In the genomic region with DNA sequence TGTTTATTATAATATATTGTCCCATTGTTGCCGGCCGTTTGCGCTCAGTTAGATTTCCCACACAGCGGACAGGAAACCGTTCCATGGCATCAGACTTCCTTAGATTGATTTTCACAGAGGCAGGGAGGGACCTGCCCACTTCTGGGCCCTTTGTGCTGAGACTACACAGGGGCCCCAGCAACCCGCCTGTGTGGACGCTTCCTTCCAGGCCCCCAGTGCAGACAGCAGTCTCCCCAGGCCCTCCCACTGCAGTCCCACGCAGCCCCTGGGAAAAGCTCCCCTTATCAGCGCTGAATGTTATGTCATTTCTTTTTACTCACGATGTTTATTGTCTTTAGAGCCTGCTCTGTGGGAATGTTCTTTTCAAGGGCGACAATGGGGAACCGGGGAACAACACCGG, we compare ENCODE assay signal across 12 cellular contexts.
A peak's percentile ranks its signal among the peaks of the same experiment; 100 is the strongest.
DNase-seq lines count a peak whose midpoint lies in the region; ATAC-seq and TF ChIP-seq lines count a peak whose summit lies in the region.
"Had no signal": no experiment of that assay in that cellular context is flagged by ENCODE, and none has a peak within 500 bp of the region (broad histone marks: within the 10 kb centered on the region; RNA-seq: fewer than 3 reads in every experiment).

No MANE protein-coding gene starts in this region.

- peaks cover 21% of the 10 kb centered on the region for H3K4me1 Mint-ChIP-seq in progenitor cell of endocrine pancreas (ENCODE audit: low read depth)
- peaks cover 4 to 16% (median 11%) of the 10 kb centered on the region in 4 donors for H3K4me1 Mint-ChIP-seq in naive thymus-derived CD8-positive, alpha-beta T cell

- H3K27me3 Mint-ChIP-seq in progenitor cell of endocrine pancreas, result no peaks in the 10 kb centered on the region
- H3K27me3 Mint-ChIP-seq in naive thymus-derived CD8-positive, alpha-beta T cell, result peaks cover 10 to 58% (median 31%) of the 10 kb centered on the region in 5 donors

- in situ Hi-C loops in brain microvascular endothelial cell (cut with HindIII; ENCODE audit: low pct_ligation_motif_present, low sequenced_read_pairs), result no loop called here

- DNase-seq in Daoy (ENCODE audit: low read depth), result peak; percentile 53
- DNase-seq in brain microvascular endothelial cell, result peak; percentile 89
- DNase-seq in hepatocyte (ENCODE audit: low spot score), result peak; percentile 9
- no peak for DNase-seq in progenitor cell of endocrine pancreas (ENCODE audit: low spot score, unreplicated experiment)
- DNase-seq in naive thymus-derived CD8-positive, alpha-beta T cell, result no peak
- no peak for DNase-seq in SK-N-DZ (ENCODE audit: low spot score)
- no peak for DNase-seq in NCI-H187 (lab: John Stamatoyannopoulos, UW)
- no peak for DNase-seq in activated CD8-positive, alpha-beta memory T cell treated with anti-CD3 and anti-CD28 coated beads, Interleukin-2, amount 50 U/mL, for 4 hours
- DNase-seq: AML-193, HCEC 1CT, NCI-H1048 had no signal

- WGBS in hepatocyte (ENCODE audit: low lambda C conversion rate, missing lambda C conversion rate), result 44% methylated on average over 13 of the region's 13 CpGs

- H3K9me2 ChIP-seq in hepatocyte (replicated peaks; ENCODE audit: insufficient read depth), result no peaks in the 10 kb centered on the region

- no peak overlapping the region for H2AFZ ChIP-seq in hepatocyte

- H3K27me3 ChIP-seq in brain microvascular endothelial cell (replicated peaks) (no peaks in the 10 kb centered on the region), hepatocyte (no peaks in the 10 kb centered on the region)

- H3K4me1 ChIP-seq in hepatocyte (ENCODE audit: insufficient read depth), result peaks cover 11% of the 10 kb centered on the region

- peak overlapping the region; percentile 85 for H3K27ac Mint-ChIP-seq in progenitor cell of endocrine pancreas
- H3K27ac Mint-ChIP-seq in naive thymus-derived CD8-positive, alpha-beta T cell, result no peak overlapping the region
- H3K27ac Mint-ChIP-seq: T-helper 1 cell treated with Interleukin-12 subunit alpha and Interleukin-12 subunit beta and Interleukin-4 antibody, amounts not matched to agents 30 μg/mL and 1 μg/mL, for 36 hours had no signal

- TF ChIP-seq CTCF in brain microvascular endothelial cell (IDR thresholded peaks at IDR 0.05; ENCODE audit: low read depth, low read length, missing control alignments) (no peak), hepatocyte (IDR thresholded peaks at IDR 0.05; ENCODE audit: poor library complexity) (no peak), progenitor cell of endocrine pancreas (IDR thresholded peaks at IDR 0.05; ENCODE audit: unreplicated experiment) (no peak)

- H3K4me3 ChIP-seq in brain microvascular endothelial cell (ENCODE audit: low read depth, low read length), result peak overlapping the region; percentile 37
- no peak overlapping the region for H3K4me3 ChIP-seq in hepatocyte

- H3K9me3 ChIP-seq in hepatocyte (ENCODE audit: low read depth), result no peaks in the 10 kb centered on the region

- H3K9me3 Mint-ChIP-seq in progenitor cell of endocrine pancreas (ENCODE audit: low read depth), result no peaks in the 10 kb centered on the region
- H3K9me3 Mint-ChIP-seq in naive thymus-derived CD8-positive, alpha-beta T cell, result no peaks in the 10 kb centered on the region
- H3K9me3 Mint-ChIP-seq: T-helper 1 cell treated with Interleukin-12 subunit alpha and Interleukin-12 subunit beta and Interleukin-4 antibody, amounts not matched to agents 30 μg/mL and 1 μg/mL, for 36 hours had no signal

- H3K4me2 ChIP-seq in hepatocyte, result peak overlapping the region; percentile 91

- ATAC-seq in naive thymus-derived CD8-positive, alpha-beta T cell, result no peak

- POLR2A ChIA-PET in naive thymus-derived CD8-positive, alpha-beta T cell (lab: Charles Lee), result no interaction called here

- H4K20me1 ChIP-seq in hepatocyte (ENCODE audit: insufficient read depth, poor library complexity, severe bottlenecking), result no peaks in the 10 kb centered on the region

- no peaks in the 10 kb centered on the region for H3K79me2 ChIP-seq in hepatocyte

- H3K27ac ChIP-seq in brain microvascular endothelial cell, result peak overlapping the region; percentile 82
- peak overlapping the region; percentile 50 for H3K27ac ChIP-seq in hepatocyte

- H3K4me3 Mint-ChIP-seq in progenitor cell of endocrine pancreas (ENCODE audit: low read depth), result peak overlapping the region; percentile 43
- peak overlapping the region in 3 of 10 donors; percentile 23 to 48 (median 33) for H3K4me3 Mint-ChIP-seq in naive thymus-derived CD8-positive, alpha-beta T cell
- H3K4me3 Mint-ChIP-seq: T-helper 1 cell treated with Interleukin-12 subunit alpha and Interleukin-12 subunit beta and Interleukin-4 antibody, amounts not matched to agents 30 μg/mL and 1 μg/mL, for 36 hours had no signal

- H3K36me3 Mint-ChIP-seq in progenitor cell of endocrine pancreas (ENCODE audit: insufficient read depth), result no peaks in the 10 kb centered on the region
- no peaks in the 10 kb centered on the region for H3K36me3 Mint-ChIP-seq in naive thymus-derived CD8-positive, alpha-beta T cell

- H3K36me3 ChIP-seq in brain microvascular endothelial cell (replicated peaks) (no peaks in the 10 kb centered on the region), hepatocyte (replicated peaks; ENCODE audit: insufficient read depth, low read depth) (no peaks in the 10 kb centered on the region)

Comparison
In these comparisons a context has a peak if more than half of its experiments do, and no peak if none do; other contexts are left out.
1. DNase-seq: peak in Daoy (single experiment), brain microvascular endothelial cell (single experiment) and hepatocyte (single experiment); none in progenitor cell of endocrine pancreas (single experiment), naive thymus-derived CD8-positive, alpha-beta T cell (0 of 10), SK-N-DZ (single experiment), NCI-H187 (0 of 2) and activated CD8-positive, alpha-beta memory T cell treated with anti-CD3 and anti-CD28 coated beads, Interleukin-2, amount 50 U/mL, for 4 hours (single experiment).